Comparison of ENCODE assay signal across 24 cellular contexts in the genomic region with DNA sequence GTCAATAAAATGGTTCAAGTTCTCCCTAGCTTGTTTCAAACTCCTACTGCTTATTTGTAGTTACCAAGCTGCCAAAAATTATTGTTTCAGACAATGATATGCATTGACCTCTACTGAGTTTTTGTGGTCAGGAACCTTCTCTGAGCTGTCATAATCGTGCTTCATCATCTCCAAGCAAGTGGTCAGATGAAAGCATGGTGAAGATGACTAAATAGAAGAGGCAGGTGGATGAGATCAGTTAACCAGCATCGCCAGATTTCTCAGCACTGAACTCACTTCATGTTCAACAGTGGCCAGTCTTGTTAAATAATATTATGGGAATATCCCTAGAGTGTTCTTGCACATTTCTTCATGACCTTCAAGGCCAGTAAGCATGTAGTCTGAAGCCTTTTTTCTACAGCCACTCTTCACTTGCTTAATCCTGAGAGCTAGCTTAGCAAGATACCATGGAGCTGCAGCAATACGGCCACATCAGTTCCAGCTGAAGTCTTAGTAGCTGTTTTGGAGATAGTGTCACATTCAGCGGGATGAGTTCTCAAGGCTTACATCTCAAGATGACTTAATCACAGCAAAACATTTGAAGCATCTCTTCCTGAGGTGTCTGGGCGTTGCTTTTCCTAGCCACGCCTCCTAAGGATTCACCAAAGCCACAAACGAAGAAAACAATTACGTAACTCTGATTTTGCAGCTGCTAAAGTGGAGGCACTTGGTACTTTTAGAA.
DNase-seq lines count a peak whose midpoint lies in the region; ATAC-seq and FAIRE-seq lines count a peak whose summit lies in the region.
"Had no signal": no experiment of that assay in that cellular context is flagged by ENCODE, and none has a peak within 500 bp of the region (broad histone marks: within the 10 kb centered on the region; RNA-seq: fewer than 3 reads in every experiment).

No MANE protein-coding gene starts in this region.

- FAIRE-seq in RCC 7860 (lab: Jason Lieb, UNC), result no peak
- FAIRE-seq: keratinocyte had no signal

- POLR2A ChIA-PET in activated CD4-positive, alpha-beta T cell treated with anti-CD3 and anti-CD28 coated beads for 36 hours (lab: Charles Lee), result no interaction called here

- no peak overlapping the region for H3K4me3 Mint-ChIP-seq in stimulated activated effector memory CD8-positive, alpha-beta T cell treated with anti-CD3 and anti-CD28 coated beads, Interleukin-12 subunit alpha, Interleukin-12 subunit beta, amount 100 ng/mL, for 72 hours
- H3K4me3 Mint-ChIP-seq in activated CD4-positive, alpha-beta T cell treated with anti-CD3 and anti-CD28 coated beads for 36 hours, result no peak overlapping the region
- H3K4me3 Mint-ChIP-seq: activated B cell treated with CpG ODN at 0.5 μM for 24 hours; activated T-helper 1 cell treated with anti-CD3 and anti-CD28 coated beads, Interleukin-12 subunit alpha, Interleukin-12 subunit beta, Interleukin-2, Interleukin-4 antibody, amounts not matched to agents 30 ng/mL and 10 ng/mL and 1 ng/mL, durations not matched to agents 14 hours and 24 hours and 36 hours; central memory CD8-positive, alpha-beta T cell; IgD-negative memory B cell; nephron progenitor cell; T-helper 17 cell had no signal

- intact Hi-C loops in activated CD4-positive, alpha-beta T cell treated with anti-CD3 and anti-CD28 coated beads for 36 hours (cut with DNase I, micrococcal nuclease), result no loop called here

- H3K36me3 Mint-ChIP-seq in stimulated activated effector memory CD8-positive, alpha-beta T cell treated with anti-CD3 and anti-CD28 coated beads, Interleukin-12 subunit alpha, Interleukin-12 subunit beta, amount 100 ng/mL, for 72 hours, result no peaks in the 10 kb centered on the region
- H3K36me3 Mint-ChIP-seq in activated CD4-positive, alpha-beta T cell treated with anti-CD3 and anti-CD28 coated beads for 36 hours (ENCODE audit: low read depth), result no peaks in the 10 kb centered on the region
- H3K36me3 Mint-ChIP-seq: IgD-negative memory B cell had no signal

- no peaks in the 10 kb centered on the region for H3K4me1 Mint-ChIP-seq in stimulated activated effector memory CD8-positive, alpha-beta T cell treated with anti-CD3 and anti-CD28 coated beads, Interleukin-12 subunit alpha, Interleukin-12 subunit beta, amount 100 ng/mL, for 72 hours
- no peaks in the 10 kb centered on the region for H3K4me1 Mint-ChIP-seq in activated CD4-positive, alpha-beta T cell treated with anti-CD3 and anti-CD28 coated beads for 36 hours
- H3K4me1 Mint-ChIP-seq: activated B cell treated with CpG ODN at 0.5 μM for 24 hours; central memory CD8-positive, alpha-beta T cell; IgD-negative memory B cell; T-helper 17 cell had no signal

- DNase-seq in HS-5 (ENCODE audit: low read depth), result peak; percentile 57
- DNase-seq in RCC 7860 (ENCODE audit: low spot score), result peak; percentile 60
- peak; percentile 11 for DNase-seq in fibroblast of peridontal ligament (ENCODE audit: extremely low read depth)
- DNase-seq in stimulated activated effector memory CD8-positive, alpha-beta T cell treated with anti-CD3 and anti-CD28 coated beads, Interleukin-12 subunit alpha, Interleukin-12 subunit beta, amount 100 ng/mL, for 72 hours (ENCODE audit: low spot score in 2 of 2), result no peak
- DNase-seq in activated CD4-positive, alpha-beta T cell treated with anti-CD3 and anti-CD28 coated beads for 36 hours, result no peak
- DNase-seq: activated B cell treated with CpG ODN at 0.5 μM for 24 hours; activated CD8-positive, alpha-beta memory T cell treated with anti-CD3 and anti-CD28 coated beads for 24 hours; BE2C; Calu3; GOT3; mesendoderm; NCI-H1105; NCI-H2107; NCI-H524 treated with DMSO at 0.1 percent for 48 hours; nephron progenitor cell; SHP77 treated with DMSO at 0.1 percent for 48 hours; T-helper 17 cell had no signal

- ATAC-seq in stimulated activated effector memory CD8-positive, alpha-beta T cell treated with anti-CD3 and anti-CD28 coated beads, Interleukin-12 subunit alpha, Interleukin-12 subunit beta, amount 100 ng/mL, for 72 hours, result peak; percentile 26
- no peak for ATAC-seq in HG03095 (IDR thresholded peaks at IDR 0.05; ENCODE audit: unreplicated experiment)
- ATAC-seq in HG03457 (IDR thresholded peaks at IDR 0.05; ENCODE audit: unreplicated experiment), result no peak
- no peak for ATAC-seq in activated CD4-positive, alpha-beta T cell treated with anti-CD3 and anti-CD28 coated beads for 36 hours
- ATAC-seq: T-helper 17 cell had no signal

- CTCF ChIA-PET in activated CD4-positive, alpha-beta T cell treated with anti-CD3 and anti-CD28 coated beads for 36 hours (lab: Charles Lee), result interaction anchor here (0.6 kb wide), 1 partner anchor 71 kb away, joined by 6 read pairs; no protein-coding TSS in a partner anchor

- H3K27me3 Mint-ChIP-seq in activated CD4-positive, alpha-beta T cell treated with anti-CD3 and anti-CD28 coated beads for 36 hours, result peaks cover 16% of the 10 kb centered on the region
- H3K27me3 Mint-ChIP-seq: progenitor cell of endocrine pancreas had no signal

- no peaks in the 10 kb centered on the region for H3K9me3 Mint-ChIP-seq in stimulated activated effector memory CD8-positive, alpha-beta T cell treated with anti-CD3 and anti-CD28 coated beads, Interleukin-12 subunit alpha, Interleukin-12 subunit beta, amount 100 ng/mL, for 72 hours
- H3K9me3 Mint-ChIP-seq in activated CD4-positive, alpha-beta T cell treated with anti-CD3 and anti-CD28 coated beads for 36 hours (ENCODE audit: low read depth), result no peaks in the 10 kb centered on the region
- H3K9me3 Mint-ChIP-seq: activated T-helper 1 cell treated with anti-CD3 and anti-CD28 coated beads, Interleukin-12 subunit alpha, Interleukin-12 subunit beta, Interleukin-2, Interleukin-4 antibody, amounts not matched to agents 30 ng/mL and 10 ng/mL and 1 ng/mL, durations not matched to agents 14 hours and 24 hours and 36 hours; central memory CD8-positive, alpha-beta T cell; IgD-negative memory B cell had no signal

- H3K27ac Mint-ChIP-seq in stimulated activated effector memory CD8-positive, alpha-beta T cell treated with anti-CD3 and anti-CD28 coated beads, Interleukin-12 subunit alpha, Interleukin-12 subunit beta, amount 100 ng/mL, for 72 hours, result no peak overlapping the region
- H3K27ac Mint-ChIP-seq in activated CD4-positive, alpha-beta T cell treated with anti-CD3 and anti-CD28 coated beads for 36 hours, result no peak overlapping the region
- H3K27ac Mint-ChIP-seq: activated B cell treated with CpG ODN at 0.5 μM for 24 hours; activated T-helper 1 cell treated with anti-CD3 and anti-CD28 coated beads, Interleukin-12 subunit alpha, Interleukin-12 subunit beta, Interleukin-2, Interleukin-4 antibody, amounts not matched to agents 30 ng/mL and 10 ng/mL and 1 ng/mL, durations not matched to agents 14 hours and 24 hours and 36 hours; IgD-negative memory B cell; nephron progenitor cell; progenitor cell of endocrine pancreas; T-helper 17 cell had no signal

Comparison
In these comparisons a context has a peak if more than half of its experiments do, and no peak if none do; other contexts are left out.
1. DNase-seq: peak in HS-5 (single experiment), RCC 7860 (single experiment) and fibroblast of peridontal ligament (single experiment); none in stimulated activated effector memory CD8-positive, alpha-beta T cell treated with anti-CD3 and anti-CD28 coated beads, Interleukin-12 subunit alpha, Interleukin-12 subunit beta, amount 100 ng/mL, for 72 hours (0 of 2) and activated CD4-positive, alpha-beta T cell treated with anti-CD3 and anti-CD28 coated beads for 36 hours (single experiment).